ENCODE assay signal across 23 cellular contexts in genomic region chr16:56284521-56284920, GRCh38.
DNase-seq lines count a peak whose midpoint lies in the region; ATAC-seq, FAIRE-seq and TF ChIP-seq lines count a peak whose summit lies in the region.
"Had no signal": no experiment of that assay in that cellular context is flagged by ENCODE, and none has a peak within 500 bp of the region (broad histone marks: within the 10 kb centered on the region; RNA-seq: fewer than 3 reads in every experiment).

No MANE protein-coding gene starts in this region.

- DNase-seq in HTR-8/SVneo (ENCODE audit: insufficient read length, low spot score) = no peak
- no peak for DNase-seq in H1 (ENCODE audit: low read depth in 1 of 2, low spot score in 2 of 2)
- no peak for DNase-seq in neuronal stem cell (ENCODE audit: low spot score)
- no peak for DNase-seq in cortex of kidney (lab: John Stamatoyannopoulos, UW)
- DNase-seq in KG1 (lab: John Stamatoyannopoulos, UW) = no peak
- no peak for DNase-seq in activated T-cell treated with anti-CD3 and anti-CD28 coated beads, Interleukin-2, amount 50 U/mL, for 48 hours
- DNase-seq: BE2C; C1 segment of cervical spinal cord; CD4-positive, CD25-positive, alpha-beta regulatory T cell; CD8-positive, alpha-beta memory T cell; COR-L47; DND-41; EL; GM23248; HCEC 1CT; IMR-90 had no signal

- H2BK15ac ChIP-seq in H1 (ENCODE audit: low read length) (no peak overlapping the region; the same call in 1 of the 2 replicates), neuronal stem cell (ENCODE audit: low read length) (peak overlapping the region; percentile 5)

- H3K4me2 ChIP-seq in H1 (ENCODE audit: insufficient read depth in 1 of 2, low read depth in 2 of 2, low read length in 2 of 2) (no peak overlapping the region), neuronal stem cell (ENCODE audit: insufficient read depth, low read length, poor library complexity, severe bottlenecking) (no peak overlapping the region)

- H3K9me3 Mint-ChIP-seq in brain = peaks cover 0 to 2% (median 0%) of the 10 kb centered on the region in 5 experiments
- H3K9me3 Mint-ChIP-seq: CD4-positive, CD25-positive, alpha-beta regulatory T cell; CD8-positive, alpha-beta memory T cell had no signal

- H2AFZ ChIP-seq in H1 (ENCODE audit: low read length) (no peak overlapping the region), neuronal stem cell (ENCODE audit: low read length) (no peak overlapping the region)
- H2AFZ ChIP-seq: GM23248 had no signal

- H4K8ac ChIP-seq in H1 (ENCODE audit: extremely low read depth, insufficient read depth, low read length) (no peak overlapping the region), neuronal stem cell (ENCODE audit: low read depth, low read length) (no peak overlapping the region)

- H4K91ac ChIP-seq in H1 (replicated peaks; ENCODE audit: insufficient read length, low read length) (no peak overlapping the region), neuronal stem cell (ENCODE audit: low read depth, low read length, poor library complexity) (no peak overlapping the region)

- no peak overlapping the region for H3K56ac ChIP-seq in H1 (replicated peaks; ENCODE audit: insufficient read length, low read depth, low read length)

- no peaks in the 10 kb centered on the region for H4K20me1 ChIP-seq in H1 (replicated peaks in 1 of 2; ENCODE audit: control insufficient read depth in 1 of 2, insufficient read depth in 2 of 2, low read length in 2 of 2)

- no peak overlapping the region for H2AK5ac ChIP-seq in H1 (ENCODE audit: low read depth, low read length)
- no peak overlapping the region for H2AK5ac ChIP-seq in neuronal stem cell (ENCODE audit: low read depth, low read length)

- H3K9me3 ChIP-seq in H1 (ENCODE audit: insufficient read depth in 2 of 2, low read depth in 1 of 2, low read length in 1 of 2) = no peaks in the 10 kb centered on the region
- H3K9me3 ChIP-seq in neuronal stem cell (replicated peaks in 1 of 2; ENCODE audit: control insufficient read depth in 2 of 2, insufficient read depth in 1 of 2, low read depth in 1 of 2, low read length in 2 of 2) = no peaks in the 10 kb centered on the region
- H3K9me3 ChIP-seq: BE2C had no signal

- no peak overlapping the region for H3K27ac ChIP-seq in H1 (ENCODE audit: low read depth, low read length)
- no peak overlapping the region for H3K27ac ChIP-seq in neuronal stem cell (replicated peaks; ENCODE audit: low read length)
- H3K27ac ChIP-seq: GM23248 had no signal

- H2BK5ac ChIP-seq in H1 (ENCODE audit: low read depth, low read length) = peak overlapping the region; percentile 6; the same call in 1 of the 2 replicates
- no peak overlapping the region for H2BK5ac ChIP-seq in neuronal stem cell (ENCODE audit: low read length)

- POLR2A ChIA-PET in H1 (lab: Charles Lee; ENCODE audit: partially characterized antibody) = no interaction called here

- peaks cover 96% of the 10 kb centered on the region for H3K4me1 Mint-ChIP-seq in brain

- H3K9ac ChIP-seq in H1 (replicated peaks in 1 of 4; ENCODE audit: extremely low read depth in 1 of 4, low read depth in 3 of 4, low read length in 3 of 4) = no peak overlapping the region
- no peak overlapping the region for H3K9ac ChIP-seq in neuronal stem cell (ENCODE audit: low read depth, low read length, poor library complexity)
- H3K9ac ChIP-seq: GM23248 had no signal

- H3K27ac Mint-ChIP-seq in brain = peak overlapping the region in 4 of 5 experiments; percentile 35 to 82 (median 66)
- H3K27ac Mint-ChIP-seq: CD4-positive, CD25-positive, alpha-beta regulatory T cell had no signal

- no peak overlapping the region for H4K5ac ChIP-seq in H1 (ENCODE audit: insufficient read length, low read depth, low read length)

- TF ChIP-seq RAD21 in H1 (IDR thresholded peaks at IDR 0.05 in 1 of 2, conservative IDR thresholded peaks at IDR 0.05 in 1 of 2; ENCODE audit: low read depth in 2 of 2, low read length in 2 of 2) = no peak

- WGBS in H1 (ENCODE audit: extremely low coverage in 1 of 2, insufficient coverage in 1 of 2, insufficient read length in 1 of 2, insufficient replicate concordance in 2 of 2, low coverage in 1 of 2, low lambda C conversion rate in 2 of 2, missing lambda C conversion rate in 1 of 2), 2 experiments = 89% methylated on average over 2 of the region's 2 CpGs; no CpG with 5 or more reads in 1 of the 2 experiments
- WGBS in neuronal stem cell (ENCODE audit: extremely low coverage in 2 of 2, insufficient read length in 2 of 2, insufficient replicate concordance in 1 of 2), 2 donors = no CpG with 5 or more reads among the region's 2 CpGs

- H3K79me2 ChIP-seq in H1 (ENCODE audit: control insufficient read depth in 1 of 2, insufficient read depth in 2 of 2, low read length in 2 of 2) = no peaks in the 10 kb centered on the region

- H3K4ac ChIP-seq in H1 (replicated peaks; ENCODE audit: insufficient read length, low read depth, low read length) (no peak overlapping the region), neuronal stem cell (ENCODE audit: low read length) (no peak overlapping the region)

- ATAC-seq in GM18870 (IDR thresholded peaks at IDR 0.05; ENCODE audit: unreplicated experiment) = no peak
- ATAC-seq: K562 had no signal

- H3K4me3 Mint-ChIP-seq in brain = no peak overlapping the region
- H3K4me3 Mint-ChIP-seq: CD4-positive, CD25-positive, alpha-beta regulatory T cell; CD8-positive, alpha-beta memory T cell had no signal

- H3K79me1 ChIP-seq in H1 (ENCODE audit: low read depth, low read length) = no peaks in the 10 kb centered on the region
- no peaks in the 10 kb centered on the region for H3K79me1 ChIP-seq in neuronal stem cell (ENCODE audit: low read depth, low read length)

- peak overlapping the region; percentile 83 for H3K18ac ChIP-seq in H1 (ENCODE audit: extremely low read depth, low read length)
- H3K18ac ChIP-seq in neuronal stem cell (ENCODE audit: low read length) = peak overlapping the region; percentile 24

- FAIRE-seq in HTR-8/SVneo (lab: Jason Lieb, UNC) (peak; percentile 23), H1 (lab: Jason Lieb, UNC) (no peak)
- FAIRE-seq: D721Med, G401.6, GM12891, H54, K562 had no signal

- no peak for TF ChIP-seq EP300 in H1 (IDR thresholded peaks at IDR 0.05; ENCODE audit: borderline replicate concordance in 1 of 2, low read depth in 2 of 2, low read length in 2 of 2)

- H3K23me2 ChIP-seq in H1 (ENCODE audit: low read depth, low read length) = no peaks in the 10 kb centered on the region; the same call in 1 of the 2 replicates

- H2BK120ac ChIP-seq in H1 (replicated peaks; ENCODE audit: low read depth, low read length) (no peak overlapping the region), neuronal stem cell (ENCODE audit: low read depth, low read length) (no peak overlapping the region)

- H3K27me3 Mint-ChIP-seq in brain = no peaks in the 10 kb centered on the region
- H3K27me3 Mint-ChIP-seq: CD4-positive, CD25-positive, alpha-beta regulatory T cell; CD8-positive, alpha-beta memory T cell had no signal

- H3K36me3 ChIP-seq in H1 (ENCODE audit: control insufficient read depth in 2 of 4, insufficient read depth in 4 of 4, low read length in 3 of 4) (no peaks in the 10 kb centered on the region), neuronal stem cell (replicated peaks in 1 of 2; ENCODE audit: control insufficient read depth in 2 of 2, insufficient read depth in 2 of 2, low read length in 2 of 2) (no peaks in the 10 kb centered on the region)

- H3K23ac ChIP-seq in H1 (ENCODE audit: insufficient read length) (no peak overlapping the region), neuronal stem cell (ENCODE audit: low read depth, low read length, poor library complexity) (no peak overlapping the region)

- H2BK20ac ChIP-seq in H1 (ENCODE audit: low read length) = no peak overlapping the region

- CTCF ChIA-PET in H1 (lab: Charles Lee; ENCODE audit: partially characterized antibody) = interaction anchor here (1.0 to 1.7 kb wide), 3 partner anchors 9 to 26 kb away, joined by 3 to 6 read pairs (median 4); no protein-coding TSS in a partner anchor

- TF ChIP-seq POLR2A in H1 (IDR thresholded peaks at IDR 0.05; ENCODE audit: control extremely low read depth in 1 of 2, low read depth in 2 of 2, low read length in 2 of 2) = no peak

- H3K14ac ChIP-seq in H1 (ENCODE audit: insufficient read length) (no peak overlapping the region), neuronal stem cell (ENCODE audit: low read length) (no peak overlapping the region)

- H2BK12ac ChIP-seq in H1 (ENCODE audit: low read depth, low read length) = peak overlapping the region; percentile 56; the same call in 1 of the 2 replicates
- no peak overlapping the region for H2BK12ac ChIP-seq in neuronal stem cell (ENCODE audit: low read length)

- H3K36me3 Mint-ChIP-seq in brain = peaks cover 43% of the 10 kb centered on the region
- H3K36me3 Mint-ChIP-seq: CD4-positive, CD25-positive, alpha-beta regulatory T cell; CD8-positive, alpha-beta memory T cell had no signal

- H3K4me3 ChIP-seq in H1 (ENCODE audit: extremely low read depth in 1 of 4, insufficient read depth in 2 of 4, low read depth in 3 of 4, low read length in 4 of 4) (no peak overlapping the region), neuronal stem cell (ENCODE audit: low read length in 2 of 2) (no peak overlapping the region)
- H3K4me3 ChIP-seq: GM23248, K562 had no signal

- H3K4me1 ChIP-seq in H1 (replicated peaks in 1 of 4; ENCODE audit: control insufficient read depth in 3 of 4, insufficient read depth in 4 of 4, low read length in 3 of 4) (peaks cover 0 to 29% (median 23%) of the 10 kb centered on the region in 4 experiments; a peak in 6 of 7 replicates), neuronal stem cell (ENCODE audit: control insufficient read depth in 2 of 2, insufficient read depth in 1 of 2, low read depth in 1 of 2, low read length in 2 of 2) (peaks cover 31 to 40% of the 10 kb centered on the region in 2 donors)

- TF ChIP-seq CTCF in brain (conservative IDR thresholded peaks at IDR 0.05) = no peak
- TF ChIP-seq CTCF in H1 (IDR thresholded peaks at IDR 0.05; ENCODE audit: control extremely low read depth in 1 of 3, insufficient read depth in 1 of 3, low read depth in 1 of 3, low read length in 3 of 3) = no peak

- H3K27me3 ChIP-seq in H1 (replicated peaks in 1 of 4; ENCODE audit: control insufficient read depth in 3 of 4, extremely low read depth in 1 of 4, insufficient read depth in 3 of 4, low read length in 3 of 4) (no peaks in the 10 kb centered on the region), neuronal stem cell (ENCODE audit: control insufficient read depth in 3 of 3, insufficient read depth in 3 of 3, low read depth in 1 of 3, low read length in 3 of 3) (no peaks in the 10 kb centered on the region)
- H3K27me3 ChIP-seq: BE2C had no signal

TF ChIP-seq in H1, 55 proteins besides CTCF, POLR2A, EP300 and RAD21:
- TF ChIP-seq HDAC6 (IDR thresholded peaks at IDR 0.05; ENCODE audit: low read depth, low read length) = no peak
